In genomic region chr5:116507941-116508655, GRCh38 we compare ENCODE assay signal across 13 cellular contexts.
"Had no signal": no experiment of that assay in that cellular context is flagged by ENCODE, and none has a peak within 500 bp of the region (broad histone marks: within the 10 kb centered on the region; RNA-seq: fewer than 3 reads in every experiment).

No MANE protein-coding gene starts in this region.

- H3K36me3 Mint-ChIP-seq: activated naive CD8-positive, alpha-beta T cell treated with anti-CD3 and anti-CD28 coated beads, Interleukin-2, amount 10 ng/mL, durations not matched to agents 7 days and 5 days; natural killer cell had no signal

- H3K9me3 Mint-ChIP-seq: activated naive CD8-positive, alpha-beta T cell treated with anti-CD3 and anti-CD28 coated beads, Interleukin-2, amount 10 ng/mL, durations not matched to agents 7 days and 5 days; activated T-cell treated with anti-CD3 and anti-CD28 coated beads, Interleukin-2, amount 50 U/mL, for 24 hours; natural killer cell; stimulated activated naive CD8-positive, alpha-beta T cell treated with anti-CD3 and anti-CD28 coated beads, Interleukin-15, Interleukin-2, amounts not matched to agents 100 ng/mL and 50 ng/mL, for 24 hours had no signal

- H3K4me3 Mint-ChIP-seq: activated naive CD8-positive, alpha-beta T cell treated with anti-CD3 and anti-CD28 coated beads, Interleukin-2, amount 10 ng/mL, durations not matched to agents 7 days and 5 days; activated T-cell treated with anti-CD3 and anti-CD28 coated beads, Interleukin-2, amount 50 U/mL, for 24 hours; natural killer cell; stimulated activated naive CD8-positive, alpha-beta T cell treated with anti-CD3 and anti-CD28 coated beads, Interleukin-15, Interleukin-2, amounts not matched to agents 100 ng/mL and 50 ng/mL, for 24 hours had no signal

- H3K4me1 ChIP-seq: ascending aorta had no signal

- H3K4me1 Mint-ChIP-seq: activated naive CD8-positive, alpha-beta T cell treated with anti-CD3 and anti-CD28 coated beads, Interleukin-2, amount 10 ng/mL, durations not matched to agents 7 days and 5 days; natural killer cell had no signal

- H3K27me3 Mint-ChIP-seq: activated naive CD8-positive, alpha-beta T cell treated with anti-CD3 and anti-CD28 coated beads, Interleukin-2, amount 10 ng/mL, durations not matched to agents 7 days and 5 days; activated T-cell treated with anti-CD3 and anti-CD28 coated beads, Interleukin-2, amount 50 U/mL, for 24 hours; stimulated activated naive CD8-positive, alpha-beta T cell treated with anti-CD3 and anti-CD28 coated beads, Interleukin-15, Interleukin-2, amounts not matched to agents 100 ng/mL and 50 ng/mL, for 24 hours had no signal

- H3K27ac Mint-ChIP-seq: activated naive CD8-positive, alpha-beta T cell treated with anti-CD3 and anti-CD28 coated beads, Interleukin-2, amount 10 ng/mL, durations not matched to agents 7 days and 5 days; activated T-cell treated with anti-CD3 and anti-CD28 coated beads, Interleukin-2, amount 50 U/mL, for 24 hours; natural killer cell; stimulated activated naive CD8-positive, alpha-beta T cell treated with anti-CD3 and anti-CD28 coated beads, Interleukin-15, Interleukin-2, amounts not matched to agents 100 ng/mL and 50 ng/mL, for 24 hours had no signal

- DNase-seq: activated CD4-positive, alpha-beta T cell treated with anti-CD3 and anti-CD28 coated beads, Interleukin-2, amount 50 U/mL, for 4 hours; activated CD4-positive, CD25-positive, alpha-beta regulatory T cell treated with anti-CD3 and anti-CD28 coated beads, Interleukin-2, amount 50 U/mL, for 72 hours; activated effector memory CD4-positive, alpha-beta T cell treated with Interleukin-2 at 50 U/mL for 16 hours; activated naive CD8-positive, alpha-beta T cell treated with anti-CD3 and anti-CD28 coated beads, Interleukin-2, amount 10 ng/mL, durations not matched to agents 7 days and 5 days; activated T-cell treated with anti-CD3 and anti-CD28 coated beads, Interleukin-2, amount 50 U/mL, for 24 hours; hypothalamus; mucosa of descending colon; natural killer cell; stimulated activated CD4-positive, alpha-beta T cell treated with anti-CD3 and anti-CD28 coated beads, Interleukin-4, amount 100 ng/mL, for 1 hour had no signal

- H3K36me3 ChIP-seq: ascending aorta, thoracic aorta had no signal

- H3K4me3 ChIP-seq: ascending aorta, lung, mucosa of descending colon, thoracic aorta had no signal

- H3K27ac ChIP-seq: ascending aorta, thoracic aorta had no signal

- H3K9me3 ChIP-seq: ascending aorta, mucosa of descending colon, thoracic aorta had no signal

- H3K27me3 ChIP-seq: ascending aorta had no signal
